In the genomic region with DNA sequence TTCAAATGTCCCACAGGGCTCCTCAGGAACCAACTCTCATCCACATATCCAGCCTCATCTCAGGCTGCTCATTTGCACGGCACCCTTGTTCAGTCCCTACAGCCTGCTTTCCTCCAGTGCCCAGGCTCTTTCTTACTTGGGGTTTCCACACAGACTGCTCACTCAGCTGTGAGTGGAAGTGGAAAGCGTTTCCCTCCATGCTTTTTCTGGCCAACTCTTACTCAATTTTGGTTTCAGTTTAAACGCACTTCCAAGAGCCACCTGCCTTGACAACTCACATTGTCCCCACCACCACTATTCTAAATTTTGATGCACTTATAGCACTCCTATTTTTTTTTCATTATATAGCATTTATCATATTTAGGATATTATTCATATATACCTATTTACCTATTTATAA, we compare ENCODE assay signal across 9 cellular contexts.
"Had no signal": no experiment of that assay in that cellular context is flagged by ENCODE, and none has a peak within 500 bp of the region (broad histone marks: within the 10 kb centered on the region; RNA-seq: fewer than 3 reads in every experiment).

No MANE protein-coding gene starts in this region.

- FAIRE-seq: H1, H54, K562 had no signal

- H3K4me3 ChIP-seq: GM23338, K562 had no signal

- H3K4me2 ChIP-seq: GM23338 had no signal

- DNase-seq: H9, HCEC 1CT, IMR-90, KG1 had no signal

- ATAC-seq: GM23338, K562 had no signal

- H3K27ac ChIP-seq: HL-60 had no signal

- H2AFZ ChIP-seq: GM23338 had no signal
